In the genomic region with DNA sequence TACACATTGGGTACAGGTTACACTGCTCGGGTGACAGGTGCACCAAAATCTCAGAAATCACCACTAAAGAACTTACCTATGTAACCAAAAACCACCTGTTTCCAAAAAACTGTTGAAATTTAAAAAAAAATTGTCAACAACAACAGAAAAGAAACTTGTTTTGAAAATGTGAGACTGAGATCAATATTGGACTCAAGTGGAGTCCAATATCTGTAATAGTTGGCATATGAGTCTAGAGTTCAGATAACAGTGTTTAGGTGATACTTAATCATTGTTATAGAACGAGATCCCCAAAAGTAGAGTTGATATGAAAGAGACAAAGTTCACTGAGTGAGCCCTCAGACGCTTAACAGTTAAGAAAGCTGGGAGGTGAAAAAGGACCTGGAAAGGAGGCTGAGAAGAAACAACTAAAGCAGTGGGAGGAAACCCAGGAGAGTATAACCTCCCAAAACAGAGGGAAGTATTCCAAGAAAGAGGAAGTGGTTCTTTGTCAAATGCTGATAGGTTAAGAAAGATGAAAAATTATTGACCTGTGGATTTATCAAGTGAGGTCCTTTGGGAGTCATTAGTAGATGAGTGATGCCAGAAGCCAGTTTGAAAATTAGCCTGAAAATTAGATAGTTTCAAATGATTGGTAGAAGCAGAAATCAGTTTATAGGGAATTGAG, we compare ENCODE assay signal across 16 cellular contexts.
DNase-seq lines count a peak whose midpoint lies in the region; ATAC-seq, FAIRE-seq and TF ChIP-seq lines count a peak whose summit lies in the region.
"Had no signal": no experiment of that assay in that cellular context is flagged by ENCODE, and none has a peak within 500 bp of the region (broad histone marks: within the 10 kb centered on the region; RNA-seq: fewer than 3 reads in every experiment).

No MANE protein-coding gene starts in this region.

- no peak overlapping the region for H3K27ac Mint-ChIP-seq in MCF 10A (ENCODE audit: low read depth, unreplicated experiment)
- H3K27ac Mint-ChIP-seq: CD14-positive monocyte; CD4-positive, alpha-beta memory T cell had no signal

- ATAC-seq in HepG2 (no peak), left lobe of liver (peak; percentile 29)
- ATAC-seq: A549 had no signal

- POLR2A ChIA-PET in HepG2 (lab: Yijun Ruan, JAX): no interaction called here
- POLR2A ChIA-PET in MCF 10A (lab: Yijun Ruan, JAX): interaction anchor here (0.6 kb wide), 1 partner anchor 83 kb away, joined by 3 read pairs; no protein-coding TSS in a partner anchor

- H3K4me3 ChIP-seq in liver (ENCODE audit: low read depth in 1 of 3, low read length in 3 of 3) (no peak overlapping the region), HepG2 (replicated peaks in 1 of 3; ENCODE audit: insufficient read depth in 1 of 3, low read depth in 2 of 3, low read length in 3 of 3) (no peak overlapping the region)
- H3K4me3 ChIP-seq: A549, GM23248, HAP-1 had no signal

- TF ChIP-seq RAD21 in liver (IDR thresholded peaks at IDR 0.05) (no peak), HepG2 (CRISPR knock-in tag; IDR thresholded peaks at IDR 0.05) (no peak)

- H3K27me3 Mint-ChIP-seq in MCF 10A (ENCODE audit: insufficient read depth, unreplicated experiment): no peaks in the 10 kb centered on the region
- H3K27me3 Mint-ChIP-seq: CD4-positive, alpha-beta memory T cell had no signal

- DNase-seq in HepG2 (ENCODE audit: low spot score) (no peak), OCI-M1 (lab: John Stamatoyannopoulos, UW) (peak; percentile 13), left lobe of liver (ENCODE audit: low spot score) (no peak), MCF 10A (ENCODE audit: unreplicated experiment) (no peak), cardiac septum (ENCODE audit: low spot score) (no peak)
- DNase-seq: AML-193; CD4-positive, alpha-beta memory T cell; DMS153; DMS79; GDM1; GM23248 had no signal

- H4K20me1 ChIP-seq in HepG2 (ENCODE audit: insufficient read depth, low read length): no peaks in the 10 kb centered on the region

- H3K4me1 Mint-ChIP-seq in MCF 10A (ENCODE audit: insufficient read depth, unreplicated experiment): no peaks in the 10 kb centered on the region
- H3K4me1 Mint-ChIP-seq: CD14-positive monocyte; CD4-positive, alpha-beta memory T cell had no signal

- TF ChIP-seq CTCF in liver (IDR thresholded peaks at IDR 0.05; ENCODE audit: low read depth, low read length, missing input control): no peak
- no peak for TF ChIP-seq CTCF in HepG2 (CRISPR knock-in tag; IDR thresholded peaks at IDR 0.05)
- no peak for TF ChIP-seq CTCF in MCF 10A (IDR thresholded peaks at IDR 0.05; ENCODE audit: unreplicated experiment)

- H3K27me3 ChIP-seq in liver (ENCODE audit: control insufficient read depth in 4 of 4, insufficient read depth in 4 of 4, low read length in 3 of 4) (no peaks in the 10 kb centered on the region), HepG2 (ENCODE audit: control insufficient read depth in 1 of 2, insufficient read depth in 2 of 2, low read length in 2 of 2) (no peaks in the 10 kb centered on the region)

- H3K9ac ChIP-seq in liver (ENCODE audit: low read depth in 1 of 2, low read length in 2 of 2): no peak overlapping the region
- no peak overlapping the region for H3K9ac ChIP-seq in HepG2 (ENCODE audit: insufficient read depth, low read depth, low read length)
- H3K9ac ChIP-seq: GM23248 had no signal

- H3K4me2 ChIP-seq in HepG2 (ENCODE audit: low read depth, low read length): no peak overlapping the region
- H3K4me2 ChIP-seq: A549 had no signal

- in situ Hi-C loops in HepG2 (cut with HindIII; ENCODE audit: extremely low pct_ligation_motif_present, low pct_unique_long_range_greater_than_20kb): no loop called here

- BruUV-seq in HepG2 (replicated peaks; lab: Mats Ljungman, UMichigan) (no TSS peak), MCF 10A (replicated peaks; lab: Mats Ljungman, UMichigan) (no TSS peak)

- WGBS in liver: 51% methylated on average over 3 of the region's 3 CpGs
- WGBS in HepG2 (ENCODE audit: low lambda C conversion rate): 0% methylated on average over 3 of the region's 3 CpGs

- H2AFZ ChIP-seq in HepG2 (ENCODE audit: low read length): no peak overlapping the region
- H2AFZ ChIP-seq: GM23248 had no signal

- intact Hi-C loops in HepG2 (cut with micrococcal nuclease; ENCODE audit: unreplicated experiment) (no loop called here), MCF 10A (cut with micrococcal nuclease) (no loop called here), cardiac septum (cut with DNase I) (no loop called here)

- no peaks in the 10 kb centered on the region for H3K36me3 Mint-ChIP-seq in MCF 10A (ENCODE audit: insufficient read depth, unreplicated experiment)
- H3K36me3 Mint-ChIP-seq: CD14-positive monocyte; CD4-positive, alpha-beta memory T cell had no signal

- no peaks in the 10 kb centered on the region for H3K9me3 ChIP-seq in liver (ENCODE audit: control insufficient read depth in 4 of 4, low read length in 3 of 4)
- H3K9me3 ChIP-seq in HepG2 (ENCODE audit: low read length): no peaks in the 10 kb centered on the region
- H3K9me3 ChIP-seq: A549, HAP-1 had no signal

- no peak overlapping the region for H3K4me3 Mint-ChIP-seq in MCF 10A (ENCODE audit: unreplicated experiment)
- H3K4me3 Mint-ChIP-seq: CD14-positive monocyte; CD4-positive, alpha-beta memory T cell had no signal

- H3K9me3 Mint-ChIP-seq in MCF 10A (ENCODE audit: unreplicated experiment): no peaks in the 10 kb centered on the region
- H3K9me3 Mint-ChIP-seq: CD4-positive, alpha-beta memory T cell had no signal

- TF ChIP-seq EP300 in HepG2 (IDR thresholded peaks at IDR 0.05; ENCODE audit: low read depth in 2 of 2, low read length in 2 of 2) (no peak), HepG2 (CRISPR knock-in tag; IDR thresholded peaks at IDR 0.05; ENCODE audit: borderline replicate concordance) (no peak)

- H3K36me3 ChIP-seq in liver (ENCODE audit: control insufficient read depth in 4 of 4, insufficient read depth in 3 of 4, low read depth in 1 of 4, low read length in 3 of 4) (no peaks in the 10 kb centered on the region), HepG2 (replicated peaks in 1 of 2; ENCODE audit: control insufficient read depth in 1 of 2, insufficient read depth in 2 of 2, low read length in 2 of 2) (no peaks in the 10 kb centered on the region)
- H3K36me3 ChIP-seq: HAP-1 had no signal

- H3K79me2 ChIP-seq in HepG2 (ENCODE audit: insufficient read depth, low read length): no peaks in the 10 kb centered on the region

- H3K4me1 ChIP-seq in liver (ENCODE audit: control insufficient read depth in 4 of 4, insufficient read depth in 4 of 4, low read length in 3 of 4): peaks cover 2 to 15% (median 13%) of the 10 kb centered on the region in 4 donors
- H3K4me1 ChIP-seq in HepG2 (ENCODE audit: insufficient read depth, low read length): no peaks in the 10 kb centered on the region
- H3K4me1 ChIP-seq: A549 had no signal

- H3K27ac ChIP-seq in liver (ENCODE audit: low read depth in 1 of 2, low read length in 2 of 2): peak overlapping the region in 1 of 2 donors; percentile 21
- H3K27ac ChIP-seq in HepG2 (ENCODE audit: extremely low read length, insufficient read depth, low read length): no peak overlapping the region
- H3K27ac ChIP-seq: A549, GM23248 had no signal

- TF ChIP-seq POLR2A in HepG2 (IDR thresholded peaks at IDR 0.05; ENCODE audit: insufficient read depth in 1 of 2, low read depth in 2 of 2, low read length in 2 of 2): no peak

- FAIRE-seq in HepG2 (lab: Jason Lieb, UNC): no peak
- FAIRE-seq: A549, GM19239 had no signal

- CTCF ChIA-PET in HepG2 (lab: Yijun Ruan, JAX; ENCODE audit: low intra/inter-chr PET ratio, low total read pairs): no interaction called here
- CTCF ChIA-PET in MCF 10A (lab: Yijun Ruan, JAX): interaction anchor here (0.8 kb wide), 1 partner anchor 830 kb away, joined by 3 read pairs; no protein-coding TSS in a partner anchor

TF ChIP-seq in liver, 16 proteins besides CTCF, POLR2A, EP300 and RAD21:
- TF ChIP-seq HNF4A (conservative IDR thresholded peaks at IDR 0.05): peak; percentile 69 to 78
- peak; percentile 6 for TF ChIP-seq HNF4G (IDR thresholded peaks at IDR 0.05)
- TF ChIP-seq TAF1 (conservative IDR thresholded peaks at IDR 0.05): no peak

TF ChIP-seq in HepG2, 621 proteins besides CTCF, POLR2A, EP300 and RAD21:
- TF ChIP-seq REXO4 (CRISPR knock-in tag; IDR thresholded peaks at IDR 0.05; ENCODE audit: borderline replicate concordance) (no peak), ZNF446 (CRISPR knock-in tag; IDR thresholded peaks at IDR 0.05) (no peak), HNRNPH1 (optimal IDR thresholded peaks at IDR 0.05; ENCODE audit: low read depth, low read length) (no peak), MXD4 (CRISPR knock-in tag; IDR thresholded peaks at IDR 0.05) (no peak), ZNF331 (CRISPR knock-in tag; IDR thresholded peaks at IDR 0.05) (no peak), SAP130 (CRISPR knock-in tag; IDR thresholded peaks at IDR 0.05; ENCODE audit: low read depth) (no peak), BCL6 (CRISPR knock-in tag; IDR thresholded peaks at IDR 0.05) (no peak), ZNF709 (CRISPR knock-in tag; IDR thresholded peaks at IDR 0.05) (no peak), POLR2G (IDR thresholded peaks at IDR 0.05; ENCODE audit: low read depth, low read length) (no peak), ZFX (CRISPR knock-in tag; IDR thresholded peaks at IDR 0.05; ENCODE audit: low read depth) (no peak), KDM4B (CRISPR knock-in tag; IDR thresholded peaks at IDR 0.05) (no peak), KLF15 (CRISPR knock-in tag; IDR thresholded peaks at IDR 0.05; ENCODE audit: borderline replicate concordance) (no peak), ZNF841 (CRISPR knock-in tag; IDR thresholded peaks at IDR 0.05; ENCODE audit: borderline replicate concordance) (no peak), ARNT2 (CRISPR knock-in tag; IDR thresholded peaks at IDR 0.05; ENCODE audit: low read depth) (no peak), ZFY (CRISPR knock-in tag; IDR thresholded peaks at IDR 0.05) (no peak), TMF1 (CRISPR knock-in tag; IDR thresholded peaks at IDR 0.05; ENCODE audit: low read depth) (no peak), SP140L (CRISPR knock-in tag; IDR thresholded peaks at IDR 0.05; ENCODE audit: borderline replicate concordance) (no peak), ZSCAN9 (CRISPR knock-in tag; IDR thresholded peaks at IDR 0.05; ENCODE audit: borderline replicate concordance) (no peak), PHB2 (IDR thresholded peaks at IDR 0.05; ENCODE audit: partially characterized antibody) (no peak)
- TF ChIP-seq, protein P1, sequence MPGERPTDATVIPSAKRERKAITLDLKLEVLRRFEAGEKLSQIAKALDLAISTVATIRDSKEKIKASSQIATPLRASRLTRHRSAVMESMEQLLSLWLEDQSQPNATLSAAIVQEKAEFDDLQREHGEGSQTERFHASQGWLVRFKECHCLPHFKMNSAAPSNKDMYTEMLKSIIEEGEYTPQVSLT (CRISPR knock-in tag; IDR thresholded peaks at IDR 0.05; ENCODE audit: borderline replicate concordance, low read depth): no peak
TF ChIP-seq in HepG2: peak in this region for 0.
